In the genomic region with DNA sequence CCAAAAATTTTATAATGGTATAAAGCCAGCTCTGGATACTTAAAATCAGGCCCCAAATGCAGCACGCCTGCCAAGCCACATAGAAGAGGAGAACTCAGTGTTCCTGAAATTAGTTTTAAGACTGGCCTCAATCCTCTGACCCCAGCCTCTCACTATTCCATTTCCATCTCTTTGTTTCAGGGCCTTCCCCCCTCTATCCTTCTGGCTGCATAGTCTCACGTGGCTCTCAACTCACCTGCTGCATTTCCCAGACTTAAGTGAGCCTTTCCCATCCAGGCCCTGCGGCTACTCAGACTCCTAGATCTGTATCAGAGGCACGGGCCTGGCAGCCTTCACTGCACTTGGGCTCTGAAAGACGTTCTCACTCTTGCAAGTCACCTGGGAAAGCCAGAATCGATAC, we compare ENCODE assay signal across 1 cellular context.
TF ChIP-seq lines count a peak whose summit lies in the region.

No MANE protein-coding gene starts in this region.

TF ChIP-seq in HepG2, 621 proteins besides CTCF, POLR2A, EP300 and RAD21:
- no peak for TF ChIP-seq ZNF549 (CRISPR knock-in tag; IDR thresholded peaks at IDR 0.05)
- no peak for TF ChIP-seq ZNF3 (CRISPR knock-in tag; IDR thresholded peaks at IDR 0.05)
- TF ChIP-seq ZNF619 (CRISPR knock-in tag; IDR thresholded peaks at IDR 0.05): no peak
- no peak for TF ChIP-seq ZNF598 (CRISPR knock-in tag; IDR thresholded peaks at IDR 0.05; ENCODE audit: borderline replicate concordance)
- 0 out of 2 replicates have a peak, but pooled peaks have one; percentile 10 for TF ChIP-seq ATF2 (CRISPR knock-in tag; IDR thresholded peaks at IDR 0.05)
- 0 out of 2 replicates have a peak, but pooled peaks have one; percentile 24 for TF ChIP-seq ZFY (CRISPR knock-in tag; IDR thresholded peaks at IDR 0.05)
- TF ChIP-seq ZFX (CRISPR knock-in tag; IDR thresholded peaks at IDR 0.05; ENCODE audit: low read depth): peak; percentile 33; the same call in 1 of the 2 replicates
- peak; percentile 49; the same call in 1 of the 2 replicates for TF ChIP-seq TP53 (CRISPR knock-in tag; conservative IDR thresholded peaks at IDR 0.05)
